8 cellular contexts compared by ENCODE assay signal in the genomic region with DNA sequence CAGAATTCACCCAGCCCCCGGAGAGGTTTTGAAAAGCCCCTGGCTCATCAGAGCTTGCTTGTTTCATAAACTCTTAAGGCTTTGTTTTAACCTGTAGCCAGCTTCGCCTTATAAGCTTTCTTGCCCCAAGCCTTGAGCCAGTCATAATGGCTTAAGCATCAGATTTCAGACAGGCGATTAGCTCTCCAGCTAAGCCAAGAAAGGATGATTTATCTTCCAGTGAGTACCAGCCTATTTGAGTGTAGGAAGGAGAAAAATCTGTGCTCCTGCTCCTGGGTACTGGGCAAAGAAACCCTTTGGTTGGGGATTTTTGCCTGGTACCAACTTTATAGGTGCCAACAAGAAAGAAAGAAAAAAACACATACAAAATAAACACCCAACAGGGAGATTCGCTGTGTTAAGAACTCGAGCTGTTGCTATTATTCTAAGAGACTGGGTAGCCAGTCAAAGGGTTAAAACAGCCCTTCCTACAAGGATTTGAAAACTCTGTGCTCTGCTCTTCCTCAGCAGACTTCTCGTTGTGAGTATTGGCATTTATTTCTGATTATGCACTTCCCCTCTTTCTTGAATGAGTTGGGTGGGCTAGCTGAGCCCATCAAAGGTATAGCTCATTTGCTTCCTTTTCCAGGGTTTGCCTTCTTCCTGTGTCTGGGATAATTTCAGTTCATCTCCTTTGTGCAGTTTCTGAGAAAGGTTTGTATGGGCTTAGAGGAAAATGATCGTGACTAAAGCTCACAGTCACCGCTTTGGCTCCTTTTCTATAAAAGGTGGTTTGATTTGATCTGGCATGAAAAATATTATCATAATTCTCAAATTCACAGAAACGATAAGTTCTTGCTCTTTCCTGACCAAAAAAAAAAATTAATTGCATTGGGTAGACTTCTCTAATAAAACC.
A peak's percentile ranks its signal among the peaks of the same experiment; 100 is the strongest.
DNase-seq lines count a peak whose midpoint lies in the region; ATAC-seq and TF ChIP-seq lines count a peak whose summit lies in the region.
"Had no signal": no experiment of that assay in that cellular context is flagged by ENCODE, and none has a peak within 500 bp of the region (broad histone marks: within the 10 kb centered on the region; RNA-seq: fewer than 3 reads in every experiment).

No MANE protein-coding gene starts in this region.

- peak in 1 of 2 donors; percentile 37 for TF ChIP-seq POLR2A in thyroid gland (IDR thresholded peaks at IDR 0.05)
- TF ChIP-seq POLR2A in GM18505 (IDR thresholded peaks at IDR 0.05; ENCODE audit: borderline replicate concordance, extremely low read depth, insufficient read depth, insufficient read length), result no peak

- 50 to 60% methylated on average over 9 of the region's 9 CpGs for WGBS in thyroid gland, 2 donors

- H3K27me3 ChIP-seq in left lung (no peaks in the 10 kb centered on the region), thyroid gland (no peaks in the 10 kb centered on the region)
- H3K27me3 ChIP-seq: pancreas had no signal

- H3K4me1 ChIP-seq in left lung, result peaks cover 0 to 5% of the 10 kb centered on the region in 2 donors
- H3K4me1 ChIP-seq in thyroid gland, result peaks cover 47 to 51% of the 10 kb centered on the region in 2 donors

- peak; percentile 89 for DNase-seq in M059J (ENCODE audit: low read depth)
- no peak for DNase-seq in caudate nucleus (lab: John Stamatoyannopoulos, UW)
- no peak for DNase-seq in left lung
- no peak for DNase-seq in thyroid gland
- DNase-seq: pancreas had no signal

- TF ChIP-seq CTCF in left lung (IDR thresholded peaks at IDR 0.05) (no peak), thyroid gland (IDR thresholded peaks at IDR 0.05) (no peak)

- H3K27ac ChIP-seq in caudate nucleus (ENCODE audit: low read depth, low read length) (peak overlapping the region; percentile 68), left lung (peak overlapping the region; percentile 25 to 41), thyroid gland (peak overlapping the region in 2 of 3 donors; percentile 52 to 63)

- H3K36me3 ChIP-seq in left lung, result no peaks in the 10 kb centered on the region
- no peaks in the 10 kb centered on the region for H3K36me3 ChIP-seq in thyroid gland
- H3K36me3 ChIP-seq: pancreas had no signal

- H3K9me3 ChIP-seq in left lung (no peaks in the 10 kb centered on the region), thyroid gland (no peaks in the 10 kb centered on the region)
- H3K9me3 ChIP-seq: pancreas had no signal

- H3K4me3 ChIP-seq in left lung, result no peak overlapping the region
- no peak overlapping the region for H3K4me3 ChIP-seq in thyroid gland (replicated peaks in 1 of 3)
- H3K4me3 ChIP-seq: pancreas had no signal

- intact Hi-C loops in left lung (cut with DNase I) (no loop called here), thyroid gland (cut with DNase I) (no loop called here)

- no peak for ATAC-seq in left lung
- ATAC-seq in GM18870 (IDR thresholded peaks at IDR 0.05; ENCODE audit: unreplicated experiment), result no peak
- no peak for ATAC-seq in GM18505 (IDR thresholded peaks at IDR 0.05; ENCODE audit: unreplicated experiment)
- ATAC-seq in GM21360 (IDR thresholded peaks at IDR 0.05; ENCODE audit: unreplicated experiment), result no peak
